1 cellular context compared by ENCODE assay signal in the genomic region with DNA sequence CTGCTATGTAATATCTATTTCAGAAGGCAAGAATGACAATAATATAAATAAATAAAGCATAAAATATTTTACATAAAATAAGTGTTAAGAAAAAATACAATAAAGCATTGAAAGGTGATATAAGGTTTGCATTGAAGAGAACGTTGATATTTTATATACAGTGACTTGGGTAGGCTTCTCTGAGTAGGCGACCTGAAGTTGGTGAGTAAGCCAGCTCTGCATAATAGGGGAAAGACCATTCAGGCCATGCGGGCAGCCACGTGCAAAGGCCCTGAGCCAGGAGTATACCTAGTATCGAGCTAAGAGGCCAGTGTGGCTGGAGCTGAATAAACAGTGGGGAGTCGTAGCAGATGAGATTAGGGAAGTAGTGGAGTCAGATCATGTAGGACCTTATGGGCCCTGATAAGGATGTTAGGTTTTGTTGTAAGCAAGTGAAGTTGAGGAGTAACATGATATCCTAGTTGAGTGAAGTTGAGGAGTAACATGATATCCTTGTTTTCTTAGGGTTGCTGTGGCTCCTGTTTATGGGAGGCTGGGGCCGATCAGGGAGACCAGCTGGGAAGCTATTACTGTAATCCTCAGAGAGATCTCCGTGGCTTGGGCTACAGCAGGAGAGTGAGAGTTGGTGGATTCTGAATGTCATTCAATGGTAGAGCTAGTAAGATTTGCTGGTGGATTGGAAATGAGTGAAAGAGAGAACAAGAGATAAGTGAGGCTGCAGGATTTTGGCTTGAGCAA.
TF ChIP-seq lines count a peak whose summit lies in the region.

No MANE protein-coding gene starts in this region.

TF ChIP-seq in K562, 482 proteins besides CTCF, POLR2A, EP300 and RAD21 (continued from another document and continues in another):
- no peak for TF ChIP-seq ZNF3 (CRISPR knock-in tag; IDR thresholded peaks at IDR 0.05)
- TF ChIP-seq CXXC5 (CRISPR knock-in tag; IDR thresholded peaks at IDR 0.05): peak; percentile 90
- peak; percentile 97 for TF ChIP-seq ZNF589 (CRISPR knock-in tag; IDR thresholded peaks at IDR 0.05; ENCODE audit: low read depth)
- no peak for TF ChIP-seq SRSF7 (optimal IDR thresholded peaks at IDR 0.05; ENCODE audit: low read depth, low read length)
- TF ChIP-seq TAF1 (IDR thresholded peaks at IDR 0.05; ENCODE audit: control insufficient read depth, extremely low read depth, insufficient read depth, low read length, severe bottlenecking): peak; percentile 62
- no peak for TF ChIP-seq HOMEZ (CRISPR knock-in tag; IDR thresholded peaks at IDR 0.05)
- TF ChIP-seq, protein P1, sequence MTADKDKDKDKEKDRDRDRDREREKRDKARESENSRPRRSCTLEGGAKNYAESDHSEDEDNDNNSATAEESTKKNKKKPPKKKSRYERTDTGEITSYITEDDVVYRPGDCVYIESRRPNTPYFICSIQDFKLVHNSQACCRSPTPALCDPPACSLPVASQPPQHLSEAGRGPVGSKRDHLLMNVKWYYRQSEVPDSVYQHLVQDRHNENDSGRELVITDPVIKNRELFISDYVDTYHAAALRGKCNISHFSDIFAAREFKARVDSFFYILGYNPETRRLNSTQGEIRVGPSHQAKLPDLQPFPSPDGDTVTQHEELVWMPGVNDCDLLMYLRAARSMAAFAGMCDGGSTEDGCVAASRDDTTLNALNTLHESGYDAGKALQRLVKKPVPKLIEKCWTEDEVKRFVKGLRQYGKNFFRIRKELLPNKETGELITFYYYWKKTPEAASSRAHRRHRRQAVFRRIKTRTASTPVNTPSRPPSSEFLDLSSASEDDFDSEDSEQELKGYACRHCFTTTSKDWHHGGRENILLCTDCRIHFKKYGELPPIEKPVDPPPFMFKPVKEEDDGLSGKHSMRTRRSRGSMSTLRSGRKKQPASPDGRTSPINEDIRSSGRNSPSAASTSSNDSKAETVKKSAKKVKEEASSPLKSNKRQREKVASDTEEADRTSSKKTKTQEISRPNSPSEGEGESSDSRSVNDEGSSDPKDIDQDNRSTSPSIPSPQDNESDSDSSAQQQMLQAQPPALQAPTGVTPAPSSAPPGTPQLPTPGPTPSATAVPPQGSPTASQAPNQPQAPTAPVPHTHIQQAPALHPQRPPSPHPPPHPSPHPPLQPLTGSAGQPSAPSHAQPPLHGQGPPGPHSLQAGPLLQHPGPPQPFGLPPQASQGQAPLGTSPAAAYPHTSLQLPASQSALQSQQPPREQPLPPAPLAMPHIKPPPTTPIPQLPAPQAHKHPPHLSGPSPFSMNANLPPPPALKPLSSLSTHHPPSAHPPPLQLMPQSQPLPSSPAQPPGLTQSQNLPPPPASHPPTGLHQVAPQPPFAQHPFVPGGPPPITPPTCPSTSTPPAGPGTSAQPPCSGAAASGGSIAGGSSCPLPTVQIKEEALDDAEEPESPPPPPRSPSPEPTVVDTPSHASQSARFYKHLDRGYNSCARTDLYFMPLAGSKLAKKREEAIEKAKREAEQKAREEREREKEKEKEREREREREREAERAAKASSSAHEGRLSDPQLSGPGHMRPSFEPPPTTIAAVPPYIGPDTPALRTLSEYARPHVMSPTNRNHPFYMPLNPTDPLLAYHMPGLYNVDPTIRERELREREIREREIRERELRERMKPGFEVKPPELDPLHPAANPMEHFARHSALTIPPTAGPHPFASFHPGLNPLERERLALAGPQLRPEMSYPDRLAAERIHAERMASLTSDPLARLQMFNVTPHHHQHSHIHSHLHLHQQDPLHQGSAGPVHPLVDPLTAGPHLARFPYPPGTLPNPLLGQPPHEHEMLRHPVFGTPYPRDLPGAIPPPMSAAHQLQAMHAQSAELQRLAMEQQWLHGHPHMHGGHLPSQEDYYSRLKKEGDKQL (CRISPR knock-in tag; IDR thresholded peaks at IDR 0.05; ENCODE audit: borderline replicate concordance): no peak
- TF ChIP-seq, protein P2, sequence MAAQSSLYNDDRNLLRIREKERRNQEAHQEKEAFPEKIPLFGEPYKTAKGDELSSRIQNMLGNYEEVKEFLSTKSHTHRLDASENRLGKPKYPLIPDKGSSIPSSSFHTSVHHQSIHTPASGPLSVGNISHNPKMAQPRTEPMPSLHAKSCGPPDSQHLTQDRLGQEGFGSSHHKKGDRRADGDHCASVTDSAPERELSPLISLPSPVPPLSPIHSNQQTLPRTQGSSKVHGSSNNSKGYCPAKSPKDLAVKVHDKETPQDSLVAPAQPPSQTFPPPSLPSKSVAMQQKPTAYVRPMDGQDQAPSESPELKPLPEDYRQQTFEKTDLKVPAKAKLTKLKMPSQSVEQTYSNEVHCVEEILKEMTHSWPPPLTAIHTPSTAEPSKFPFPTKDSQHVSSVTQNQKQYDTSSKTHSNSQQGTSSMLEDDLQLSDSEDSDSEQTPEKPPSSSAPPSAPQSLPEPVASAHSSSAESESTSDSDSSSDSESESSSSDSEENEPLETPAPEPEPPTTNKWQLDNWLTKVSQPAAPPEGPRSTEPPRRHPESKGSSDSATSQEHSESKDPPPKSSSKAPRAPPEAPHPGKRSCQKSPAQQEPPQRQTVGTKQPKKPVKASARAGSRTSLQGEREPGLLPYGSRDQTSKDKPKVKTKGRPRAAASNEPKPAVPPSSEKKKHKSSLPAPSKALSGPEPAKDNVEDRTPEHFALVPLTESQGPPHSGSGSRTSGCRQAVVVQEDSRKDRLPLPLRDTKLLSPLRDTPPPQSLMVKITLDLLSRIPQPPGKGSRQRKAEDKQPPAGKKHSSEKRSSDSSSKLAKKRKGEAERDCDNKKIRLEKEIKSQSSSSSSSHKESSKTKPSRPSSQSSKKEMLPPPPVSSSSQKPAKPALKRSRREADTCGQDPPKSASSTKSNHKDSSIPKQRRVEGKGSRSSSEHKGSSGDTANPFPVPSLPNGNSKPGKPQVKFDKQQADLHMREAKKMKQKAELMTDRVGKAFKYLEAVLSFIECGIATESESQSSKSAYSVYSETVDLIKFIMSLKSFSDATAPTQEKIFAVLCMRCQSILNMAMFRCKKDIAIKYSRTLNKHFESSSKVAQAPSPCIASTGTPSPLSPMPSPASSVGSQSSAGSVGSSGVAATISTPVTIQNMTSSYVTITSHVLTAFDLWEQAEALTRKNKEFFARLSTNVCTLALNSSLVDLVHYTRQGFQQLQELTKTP (IDR thresholded peaks at IDR 0.05; ENCODE audit: low read depth in 1 of 2, partially characterized antibody in 2 of 2): peak; percentile 83 to 94
- peak; percentile 90; the same call in 1 of the 2 replicates for TF ChIP-seq HSF4 (CRISPR knock-in tag; IDR thresholded peaks at IDR 0.05; ENCODE audit: borderline replicate concordance)
- no peak; the same call in 1 of the 2 replicates for TF ChIP-seq ZNF79 (CRISPR knock-in tag; IDR thresholded peaks at IDR 0.05; ENCODE audit: low read depth)
- TF ChIP-seq ZNF436 (CRISPR knock-in tag; IDR thresholded peaks at IDR 0.05): no peak
- TF ChIP-seq ZFP1 (CRISPR knock-in tag; IDR thresholded peaks at IDR 0.05): no peak
- TF ChIP-seq MYBL2 (IDR thresholded peaks at IDR 0.05; ENCODE audit: low read depth): no peak
- no peak for TF ChIP-seq MYBL2 (CRISPR knock-in tag; IDR thresholded peaks at IDR 0.05; ENCODE audit: borderline replicate concordance)
- peak; percentile 100 for TF ChIP-seq NBN (IDR thresholded peaks at IDR 0.05; ENCODE audit: low read depth)
- no peak for TF ChIP-seq RHOXF2B (CRISPR knock-in tag; conservative IDR thresholded peaks at IDR 0.05)
- TF ChIP-seq ASH1L (IDR thresholded peaks at IDR 0.05; ENCODE audit: borderline replicate concordance, low read depth, partially characterized antibody): peak; percentile 58
- peak; percentile 88 for TF ChIP-seq CREB1 (IDR thresholded peaks at IDR 0.05)
- peak; percentile 73; the same call in 1 of the 2 replicates for TF ChIP-seq CREB1 (CRISPR knock-in tag; IDR thresholded peaks at IDR 0.05)
- TF ChIP-seq ZNF431 (CRISPR knock-in tag; IDR thresholded peaks at IDR 0.05): no peak
- TF ChIP-seq, protein P3, sequence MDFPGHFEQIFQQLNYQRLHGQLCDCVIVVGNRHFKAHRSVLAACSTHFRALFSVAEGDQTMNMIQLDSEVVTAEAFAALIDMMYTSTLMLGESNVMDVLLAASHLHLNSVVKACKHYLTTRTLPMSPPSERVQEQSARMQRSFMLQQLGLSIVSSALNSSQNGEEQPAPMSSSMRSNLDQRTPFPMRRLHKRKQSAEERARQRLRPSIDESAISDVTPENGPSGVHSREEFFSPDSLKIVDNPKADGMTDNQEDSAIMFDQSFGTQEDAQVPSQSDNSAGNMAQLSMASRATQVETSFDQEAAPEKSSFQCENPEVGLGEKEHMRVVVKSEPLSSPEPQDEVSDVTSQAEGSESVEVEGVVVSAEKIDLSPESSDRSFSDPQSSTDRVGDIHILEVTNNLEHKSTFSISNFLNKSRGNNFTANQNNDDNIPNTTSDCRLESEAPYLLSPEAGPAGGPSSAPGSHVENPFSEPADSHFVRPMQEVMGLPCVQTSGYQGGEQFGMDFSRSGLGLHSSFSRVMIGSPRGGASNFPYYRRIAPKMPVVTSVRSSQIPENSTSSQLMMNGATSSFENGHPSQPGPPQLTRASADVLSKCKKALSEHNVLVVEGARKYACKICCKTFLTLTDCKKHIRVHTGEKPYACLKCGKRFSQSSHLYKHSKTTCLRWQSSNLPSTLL (IDR thresholded peaks at IDR 0.05): peak; percentile 79
- no peak for TF ChIP-seq PHTF2 (CRISPR knock-in tag; IDR thresholded peaks at IDR 0.05)
- TF ChIP-seq ZNF778 (CRISPR knock-in tag; IDR thresholded peaks at IDR 0.05): no peak
- TF ChIP-seq CCNT2 (IDR thresholded peaks at IDR 0.05; ENCODE audit: borderline replicate concordance, extremely low read depth, insufficient read length, low read depth, low read length): peak; percentile 80
- peak; percentile 69; the same call in 1 of the 2 replicates for TF ChIP-seq E2F5 (CRISPR knock-in tag; IDR thresholded peaks at IDR 0.05)
- TF ChIP-seq HMBOX1 (IDR thresholded peaks at IDR 0.05): peak; percentile 99
- TF ChIP-seq NCOA1 (IDR thresholded peaks at IDR 0.05; ENCODE audit: low read depth): peak; percentile 96
- peak in 1 of 2 experiments; percentile 63; a peak in 1 of 4 replicates for TF ChIP-seq ETV6 (IDR thresholded peaks at IDR 0.05; ENCODE audit: borderline replicate concordance in 1 of 2, low read depth in 2 of 2, low read length in 1 of 2)
- no peak; the same call in 1 of the 2 replicates for TF ChIP-seq ETV6 (CRISPR knock-in tag; IDR thresholded peaks at IDR 0.05; ENCODE audit: borderline replicate concordance)
- no peak for TF ChIP-seq XRCC4 (IDR thresholded peaks at IDR 0.05; ENCODE audit: extremely low read depth, insufficient read depth, insufficient read length)
- TF ChIP-seq, protein P4, sequence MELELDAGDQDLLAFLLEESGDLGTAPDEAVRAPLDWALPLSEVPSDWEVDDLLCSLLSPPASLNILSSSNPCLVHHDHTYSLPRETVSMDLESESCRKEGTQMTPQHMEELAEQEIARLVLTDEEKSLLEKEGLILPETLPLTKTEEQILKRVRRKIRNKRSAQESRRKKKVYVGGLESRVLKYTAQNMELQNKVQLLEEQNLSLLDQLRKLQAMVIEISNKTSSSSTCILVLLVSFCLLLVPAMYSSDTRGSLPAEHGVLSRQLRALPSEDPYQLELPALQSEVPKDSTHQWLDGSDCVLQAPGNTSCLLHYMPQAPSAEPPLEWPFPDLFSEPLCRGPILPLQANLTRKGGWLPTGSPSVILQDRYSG (tag; conservative IDR thresholded peaks at IDR 0.05; ENCODE audit: low read depth): 0 out of 2 replicates have a peak, but pooled peaks have one; percentile 66
- TF ChIP-seq ZNF165 (CRISPR knock-in tag; IDR thresholded peaks at IDR 0.05; ENCODE audit: borderline replicate concordance): no peak
- TF ChIP-seq CHD1 (IDR thresholded peaks at IDR 0.05; ENCODE audit: low read length): no peak
- TF ChIP-seq ZNF316 (IDR thresholded peaks at IDR 0.05): peak; percentile 68
- TF ChIP-seq PHB (CRISPR knock-in tag; IDR thresholded peaks at IDR 0.05): no peak
- TF ChIP-seq RFX1 (IDR thresholded peaks at IDR 0.05): peak; percentile 92
- no peak for TF ChIP-seq NR0B1 (IDR thresholded peaks at IDR 0.05; ENCODE audit: partially characterized antibody)
- TF ChIP-seq TCF7L2 (IDR thresholded peaks at IDR 0.05; ENCODE audit: low read depth, low read length): no peak
- no peak for TF ChIP-seq NR3C1 (CRISPR knock-in tag; IDR thresholded peaks at IDR 0.05)
- no peak for TF ChIP-seq THRA (IDR thresholded peaks at IDR 0.05)
